In the genomic region with DNA sequence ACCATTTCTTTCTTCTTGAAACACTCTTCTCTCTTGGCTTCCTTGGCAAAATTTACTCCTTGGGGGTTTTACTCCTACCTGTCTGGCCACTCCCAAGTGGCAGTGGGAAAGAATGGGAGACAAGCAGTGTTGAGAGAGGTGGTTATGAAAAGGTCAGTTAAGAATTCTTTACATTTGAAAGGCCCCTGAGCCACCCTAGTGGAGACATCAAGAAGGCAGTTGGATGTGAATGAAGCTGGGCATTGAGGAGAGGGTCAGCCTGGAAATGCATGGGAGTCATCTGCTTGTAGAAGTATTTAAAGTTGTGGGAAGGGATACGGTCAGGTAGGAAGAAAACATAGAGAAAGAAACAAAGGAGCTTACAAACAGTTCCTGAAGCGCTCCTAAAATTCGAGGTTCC, we compare ENCODE assay signal across 1 cellular context.
TF ChIP-seq lines count a peak whose summit lies in the region.

No MANE protein-coding gene starts in this region.

TF ChIP-seq in IMR-90, 13 proteins besides CTCF, POLR2A, EP300 and RAD21 (continued from another document):
- no peak for TF ChIP-seq ELK1 (IDR thresholded peaks at IDR 0.05; ENCODE audit: borderline replicate concordance, low read depth, low read length)
- TF ChIP-seq CHD1 (IDR thresholded peaks at IDR 0.05; ENCODE audit: low read depth, low read length) = no peak
- TF ChIP-seq MAZ (IDR thresholded peaks at IDR 0.05; ENCODE audit: borderline replicate concordance, low read depth, low read length) = no peak
- TF ChIP-seq SMC3 (IDR thresholded peaks at IDR 0.05; ENCODE audit: low read depth, low read length) = no peak
